Comparison of ENCODE assay signal across 9 cellular contexts in the genomic region with DNA sequence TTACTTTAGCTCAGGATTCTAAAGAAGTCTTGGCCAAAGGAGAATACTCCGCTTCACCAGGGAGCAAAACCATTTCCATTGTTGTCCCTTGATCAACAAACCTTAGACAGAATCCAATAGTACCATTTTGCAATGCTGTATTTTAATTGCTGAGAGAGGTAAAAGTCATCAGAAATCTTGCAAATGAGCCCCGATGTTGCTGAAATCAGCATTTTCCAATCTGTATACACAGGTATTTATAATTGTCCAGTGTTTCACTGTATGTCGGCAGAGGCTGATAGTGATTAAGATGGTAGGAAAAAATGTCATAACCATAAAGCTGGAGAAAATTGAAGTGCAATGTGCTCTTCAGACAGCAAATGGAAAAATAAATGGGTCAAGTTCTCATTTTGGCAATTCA.
"Had no signal": no experiment of that assay in that cellular context is flagged by ENCODE, and none has a peak within 500 bp of the region (broad histone marks: within the 10 kb centered on the region; RNA-seq: fewer than 3 reads in every experiment).

No MANE protein-coding gene starts in this region.

- H3K27ac ChIP-seq: GM23248, HL-60 had no signal

- H3K4me3 Mint-ChIP-seq: HFFc6, IgD-negative memory B cell had no signal

- H3K4me3 ChIP-seq: GM23248, HAP-1 had no signal

- ATAC-seq: HCT116 had no signal

- H3K4me1 ChIP-seq: HAP-1 had no signal

- H3K9ac ChIP-seq: GM23248 had no signal

- H2AFZ ChIP-seq: GM23248 had no signal

- DNase-seq: GM23248, GOT3, H7, HFFc6, KBM-7 had no signal

- H3K4me1 Mint-ChIP-seq: IgD-negative memory B cell had no signal

- H3K9me3 ChIP-seq: HAP-1 had no signal

- H3K36me3 Mint-ChIP-seq: IgD-negative memory B cell had no signal

- H3K27ac Mint-ChIP-seq: HFFc6, IgD-negative memory B cell had no signal

- H3K36me3 ChIP-seq: HAP-1 had no signal
